In genomic region chr12:4052691-4053090, GRCh38 we compare ENCODE assay signal across 17 cellular contexts.
DNase-seq lines count a peak whose midpoint lies in the region; ATAC-seq, FAIRE-seq and TF ChIP-seq lines count a peak whose summit lies in the region.
"Had no signal": no experiment of that assay in that cellular context is flagged by ENCODE, and none has a peak within 500 bp of the region (broad histone marks: within the 10 kb centered on the region; RNA-seq: fewer than 3 reads in every experiment).

No MANE protein-coding gene starts in this region.

- ATAC-seq in Right ventricle myocardium inferior: peak; percentile 26
- no peak for ATAC-seq in HepG2
- ATAC-seq in right lobe of liver: no peak
- no peak for ATAC-seq in GM21423 (IDR thresholded peaks at IDR 0.05; ENCODE audit: unreplicated experiment)
- ATAC-seq in activated CD8-positive, alpha-beta T cell treated with anti-CD3 and anti-CD28 coated beads, Interleukin-2, amount 10 ng/mL, durations not matched to agents 7 days and 5 days: no peak
- ATAC-seq: GM23338 had no signal

- no peaks in the 10 kb centered on the region for H3K4me1 ChIP-seq in right atrium auricular region
- H3K4me1 ChIP-seq in HepG2 (ENCODE audit: insufficient read depth, low read length): peaks cover 35% of the 10 kb centered on the region
- H3K4me1 ChIP-seq in right lobe of liver: peaks cover 0 to 3% (median 0%) of the 10 kb centered on the region in 4 donors
- H3K4me1 ChIP-seq in esophagus muscularis mucosa: no peaks in the 10 kb centered on the region
- H3K4me1 ChIP-seq: BLaER1 had no signal

- peak; percentile 28 for FAIRE-seq in HepG2 (lab: Jason Lieb, UNC)

- no peaks in the 10 kb centered on the region for H3K9me3 Mint-ChIP-seq in mesothelial cell of epicardium
- H3K9me3 Mint-ChIP-seq in activated CD8-positive, alpha-beta T cell treated with anti-CD3 and anti-CD28 coated beads, Interleukin-2, amount 10 ng/mL, durations not matched to agents 7 days and 5 days (ENCODE audit: insufficient read depth): no peaks in the 10 kb centered on the region
- H3K9me3 Mint-ChIP-seq: CD8-positive, alpha-beta memory T cell; GM23338 had no signal

- no peak overlapping the region for H3K4me3 ChIP-seq in right atrium auricular region
- no peak overlapping the region for H3K4me3 ChIP-seq in HepG2 (replicated peaks in 1 of 3; ENCODE audit: insufficient read depth in 1 of 3, low read depth in 2 of 3, low read length in 3 of 3)
- no peak overlapping the region for H3K4me3 ChIP-seq in right lobe of liver
- no peak overlapping the region for H3K4me3 ChIP-seq in esophagus muscularis mucosa
- H3K4me3 ChIP-seq: BLaER1, GM23338 had no signal

- H3K36me3 ChIP-seq in right atrium auricular region: no peaks in the 10 kb centered on the region
- no peaks in the 10 kb centered on the region for H3K36me3 ChIP-seq in HepG2 (replicated peaks in 1 of 2; ENCODE audit: control insufficient read depth in 1 of 2, insufficient read depth in 2 of 2, low read length in 2 of 2)
- H3K36me3 ChIP-seq in right lobe of liver: no peaks in the 10 kb centered on the region
- H3K36me3 ChIP-seq in esophagus muscularis mucosa: no peaks in the 10 kb centered on the region
- H3K36me3 ChIP-seq: BLaER1 had no signal

- H4K20me1 ChIP-seq in HepG2 (ENCODE audit: insufficient read depth, low read length): no peaks in the 10 kb centered on the region
- H4K20me1 ChIP-seq: BLaER1 had no signal

- 26% methylated on average over 3 of the region's 3 CpGs for WGBS in HepG2 (ENCODE audit: low lambda C conversion rate)
- 68% methylated on average over 3 of the region's 3 CpGs for WGBS in right lobe of liver (ENCODE audit: insufficient coverage, low coverage, low lambda C conversion rate, missing lambda C conversion rate)
- WGBS in esophagus muscularis mucosa: 75% methylated on average over 3 of the region's 3 CpGs

- H3K27ac ChIP-seq in right atrium auricular region: no peak overlapping the region
- H3K27ac ChIP-seq in HepG2 (ENCODE audit: extremely low read length, insufficient read depth, low read length): no peak overlapping the region
- H3K27ac ChIP-seq in right lobe of liver: no peak overlapping the region
- no peak overlapping the region for H3K27ac ChIP-seq in esophagus muscularis mucosa (replicated peaks in 1 of 4)
- H3K27ac ChIP-seq: BLaER1, HL-60 had no signal

- peak overlapping the region; percentile 34; the same call in 1 of the 2 replicates for H3K4me2 ChIP-seq in HepG2 (ENCODE audit: low read depth, low read length)
- H3K4me2 ChIP-seq: BLaER1, GM23338 had no signal

- TF ChIP-seq EP300 in HepG2 (IDR thresholded peaks at IDR 0.05; ENCODE audit: low read depth in 2 of 2, low read length in 2 of 2): no peak
- TF ChIP-seq EP300 in HepG2 (CRISPR knock-in tag; IDR thresholded peaks at IDR 0.05; ENCODE audit: borderline replicate concordance): no peak
- no peak for TF ChIP-seq EP300 in esophagus muscularis mucosa (IDR thresholded peaks at IDR 0.05)

- CTCF ChIA-PET in HepG2 (lab: Yijun Ruan, JAX; ENCODE audit: low intra/inter-chr PET ratio, low total read pairs): no interaction called here
- CTCF ChIA-PET in activated CD8-positive, alpha-beta T cell treated with anti-CD3 and anti-CD28 coated beads, Interleukin-2, amount 10 ng/mL, durations not matched to agents 7 days and 5 days (lab: Charles Lee): no interaction called here

- no peaks in the 10 kb centered on the region for H3K27me3 ChIP-seq in right atrium auricular region
- H3K27me3 ChIP-seq in HepG2 (ENCODE audit: control insufficient read depth in 1 of 2, insufficient read depth in 2 of 2, low read length in 2 of 2): no peaks in the 10 kb centered on the region
- no peaks in the 10 kb centered on the region for H3K27me3 ChIP-seq in right lobe of liver
- no peaks in the 10 kb centered on the region for H3K27me3 ChIP-seq in esophagus muscularis mucosa
- H3K27me3 ChIP-seq: BLaER1 had no signal

- POLR2A ChIA-PET in HepG2 (lab: Yijun Ruan, JAX): no interaction called here
- POLR2A ChIA-PET in activated CD8-positive, alpha-beta T cell treated with anti-CD3 and anti-CD28 coated beads, Interleukin-2, amount 10 ng/mL, durations not matched to agents 7 days and 5 days (lab: Charles Lee): interaction anchor here (0.8 kb wide), 1 partner anchor 169 kb away, joined by 3 read pairs; no protein-coding TSS in a partner anchor

- H3K36me3 Mint-ChIP-seq in mesothelial cell of epicardium: no peaks in the 10 kb centered on the region
- H3K36me3 Mint-ChIP-seq in activated CD8-positive, alpha-beta T cell treated with anti-CD3 and anti-CD28 coated beads, Interleukin-2, amount 10 ng/mL, durations not matched to agents 7 days and 5 days (ENCODE audit: low read depth): no peaks in the 10 kb centered on the region

- TF ChIP-seq POLR2A in HepG2 (IDR thresholded peaks at IDR 0.05; ENCODE audit: insufficient read depth in 1 of 2, low read depth in 2 of 2, low read length in 2 of 2): no peak
- TF ChIP-seq POLR2A in right lobe of liver (IDR thresholded peaks at IDR 0.05): no peak
- no peak for TF ChIP-seq POLR2A in esophagus muscularis mucosa (IDR thresholded peaks at IDR 0.05; ENCODE audit: low read depth)

- H3K27me3 Mint-ChIP-seq in mesothelial cell of epicardium (ENCODE audit: low read depth): peaks cover 4% of the 10 kb centered on the region
- H3K27me3 Mint-ChIP-seq in activated CD8-positive, alpha-beta T cell treated with anti-CD3 and anti-CD28 coated beads, Interleukin-2, amount 10 ng/mL, durations not matched to agents 7 days and 5 days (ENCODE audit: low read depth): peaks cover 5% of the 10 kb centered on the region

- H3K79me2 ChIP-seq in HepG2 (ENCODE audit: insufficient read depth, low read length): no peaks in the 10 kb centered on the region

- TF ChIP-seq RAD21 in HepG2 (CRISPR knock-in tag; IDR thresholded peaks at IDR 0.05): no peak

- intact Hi-C loops in Right ventricle myocardium inferior (cut with DNase I) (no loop called here), HepG2 (cut with micrococcal nuclease; ENCODE audit: unreplicated experiment) (no loop called here), right lobe of liver (cut with DNase I) (no loop called here), esophagus muscularis mucosa (cut with DNase I) (no loop called here)

- peak overlapping the region; percentile 41 for H3K27ac Mint-ChIP-seq in mesothelial cell of epicardium
- H3K27ac Mint-ChIP-seq in activated CD8-positive, alpha-beta T cell treated with anti-CD3 and anti-CD28 coated beads, Interleukin-2, amount 10 ng/mL, durations not matched to agents 7 days and 5 days: no peak overlapping the region
- H3K27ac Mint-ChIP-seq: GM23338 had no signal

- BruUV-seq in HepG2 (replicated peaks; lab: Mats Ljungman, UMichigan): no TSS peak

- H3K4me1 Mint-ChIP-seq in mesothelial cell of epicardium: peaks cover 17% of the 10 kb centered on the region
- peaks cover 18% of the 10 kb centered on the region for H3K4me1 Mint-ChIP-seq in activated CD8-positive, alpha-beta T cell treated with anti-CD3 and anti-CD28 coated beads, Interleukin-2, amount 10 ng/mL, durations not matched to agents 7 days and 5 days (ENCODE audit: low read depth)

- DNase-seq in Right ventricle myocardium inferior (ENCODE audit: missing footprints) (no peak), right atrium auricular region (ENCODE audit: low spot score) (no peak), HepG2 (ENCODE audit: low spot score) (peak; percentile 57), right lobe of liver (no peak), esophagus muscularis mucosa (ENCODE audit: extremely low spot score) (peak; percentile 57), mesothelial cell of epicardium (ENCODE audit: low spot score in 2 of 2, unreplicated experiment in 2 of 2) (no peak)
- DNase-seq in activated CD8-positive, alpha-beta T cell treated with anti-CD3 and anti-CD28 coated beads, Interleukin-2, amount 10 ng/mL, durations not matched to agents 7 days and 5 days: no peak
- DNase-seq: 8988T; AML-193; Caco-2; CD8-positive, alpha-beta memory T cell; DMS53; H7 had no signal

- no peak for TF ChIP-seq CTCF in right atrium auricular region (IDR thresholded peaks at IDR 0.05)
- no peak for TF ChIP-seq CTCF in HepG2 (CRISPR knock-in tag; IDR thresholded peaks at IDR 0.05)
- TF ChIP-seq CTCF in right lobe of liver (IDR thresholded peaks at IDR 0.05): no peak
- TF ChIP-seq CTCF in esophagus muscularis mucosa (IDR thresholded peaks at IDR 0.05): no peak
- no peak for TF ChIP-seq CTCF in mesothelial cell of epicardium (IDR thresholded peaks at IDR 0.05; ENCODE audit: unreplicated experiment)

- H2AFZ ChIP-seq in HepG2 (ENCODE audit: low read length): no peak overlapping the region
- H2AFZ ChIP-seq: GM23338 had no signal

- H3K9me3 ChIP-seq in right atrium auricular region: no peaks in the 10 kb centered on the region
- H3K9me3 ChIP-seq in HepG2 (ENCODE audit: low read length): no peaks in the 10 kb centered on the region
- no peaks in the 10 kb centered on the region for H3K9me3 ChIP-seq in right lobe of liver
- no peaks in the 10 kb centered on the region for H3K9me3 ChIP-seq in esophagus muscularis mucosa
- H3K9me3 ChIP-seq: BLaER1, Caco-2 had no signal

- no peak overlapping the region for H3K4me3 Mint-ChIP-seq in mesothelial cell of epicardium
- no peak overlapping the region for H3K4me3 Mint-ChIP-seq in activated CD8-positive, alpha-beta T cell treated with anti-CD3 and anti-CD28 coated beads, Interleukin-2, amount 10 ng/mL, durations not matched to agents 7 days and 5 days
- H3K4me3 Mint-ChIP-seq: CD8-positive, alpha-beta memory T cell; GM23338 had no signal

- no peak overlapping the region for H3K9ac ChIP-seq in HepG2 (ENCODE audit: insufficient read depth, low read depth, low read length)
- H3K9ac ChIP-seq: BLaER1 had no signal

- in situ Hi-C loops in HepG2 (cut with HindIII; ENCODE audit: extremely low pct_ligation_motif_present, low pct_unique_long_range_greater_than_20kb): no loop called here

TF ChIP-seq in HepG2, 621 proteins besides CTCF, POLR2A, EP300 and RAD21 (continues in another document):
- TF ChIP-seq GRHL1 (CRISPR knock-in tag; conservative IDR thresholded peaks at IDR 0.05) (no peak), GFI1 (CRISPR knock-in tag; IDR thresholded peaks at IDR 0.05; ENCODE audit: borderline replicate concordance) (0 out of 2 replicates have a peak, but pooled peaks have one; percentile 37), TCF7L2 (IDR thresholded peaks at IDR 0.05; ENCODE audit: low read depth, low read length) (0 out of 2 replicates have a peak, but pooled peaks have one; percentile 23), RFX5 (IDR thresholded peaks at IDR 0.05; ENCODE audit: low read depth, low read length) (no peak)

Comparison
In these comparisons a context has a peak if more than half of its experiments do, and no peak if none do; other contexts are left out.
1. DNase-seq: peak in HepG2 (single experiment) and esophagus muscularis mucosa (single experiment); none in Right ventricle myocardium inferior (single experiment), right atrium auricular region (single experiment), right lobe of liver (0 of 3), mesothelial cell of epicardium (0 of 2) and activated CD8-positive, alpha-beta T cell treated with anti-CD3 and anti-CD28 coated beads, Interleukin-2, amount 10 ng/mL, durations not matched to agents 7 days and 5 days (single experiment).